Comparison of ENCODE assay signal across 25 cellular contexts in the genomic region with DNA sequence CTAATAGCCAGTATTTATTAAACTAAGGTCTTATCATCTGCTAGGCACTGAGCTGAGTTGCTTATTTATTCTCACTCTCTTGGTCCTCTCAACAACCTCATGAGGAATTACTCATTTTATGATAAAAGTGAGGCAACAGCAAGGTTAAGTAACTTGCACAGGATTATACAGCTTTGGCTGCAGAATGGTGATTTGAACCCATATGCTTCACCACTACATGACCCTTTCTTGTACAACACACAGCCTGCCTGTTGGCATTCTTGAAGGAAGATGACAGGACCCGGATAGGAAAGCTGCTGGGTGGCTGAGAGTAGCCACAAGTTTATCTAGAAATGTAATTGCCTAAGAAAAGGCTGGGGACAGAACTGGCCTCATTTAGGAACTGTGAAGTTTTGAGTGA. TPM values are rescaled to one million over a fixed set of nuclear protein-coding genes. Genes with fewer than 3 reads are reported as not detected.
"Had no signal": no experiment of that assay in that cellular context is flagged by ENCODE, and none has a peak within 500 bp of the region (broad histone marks: within the 10 kb centered on the region; RNA-seq: fewer than 3 reads in every experiment).

No MANE protein-coding gene starts in this region.

- H3K27ac ChIP-seq: RWPE1 had no signal

- H3K27me3 ChIP-seq: MG63 had no signal

- H3K9ac ChIP-seq: SK-N-SH had no signal

- ATAC-seq: Panc1, PC-3 had no signal

- H3K9me3 ChIP-seq: MG63, SK-N-SH had no signal

- H3K4me3 ChIP-seq: MG63 had no signal

- DNase-seq: Karpas-422; KG1; MG63; NCI-H1092; NCI-H1105 treated with DMSO at 0.1 percent for 48 hours; NCI-H1417 treated with DMSO at 0.1 percent for 48 hours; NCI-H146; NCI-H187; NCI-H2029; NCI-H2081 treated with DMSO at 0.1 percent for 48 hours; NCI-H2171; NCI-H226; NCI-H446; NCI-H510A; NCI-H524 treated with DMSO at 0.1 percent for 48 hours; NCI-H69; NCI-H774; NK-92 treated with Interleukin-12 subunit alpha and Interleukin-12 subunit beta, amount 100 ng/mL, for 24 hours; PC-3; SHP77; SK-N-SH; SW 1271 had no signal

- H3K4me2 ChIP-seq: SK-N-SH had no signal

RNA-seq across cellular contexts. Expression of gene PARVA, which starts 5.3 kb away (rescaled TPM):
- total RNA-seq: OCI-LY7 had no signal
